In the genomic region with DNA sequence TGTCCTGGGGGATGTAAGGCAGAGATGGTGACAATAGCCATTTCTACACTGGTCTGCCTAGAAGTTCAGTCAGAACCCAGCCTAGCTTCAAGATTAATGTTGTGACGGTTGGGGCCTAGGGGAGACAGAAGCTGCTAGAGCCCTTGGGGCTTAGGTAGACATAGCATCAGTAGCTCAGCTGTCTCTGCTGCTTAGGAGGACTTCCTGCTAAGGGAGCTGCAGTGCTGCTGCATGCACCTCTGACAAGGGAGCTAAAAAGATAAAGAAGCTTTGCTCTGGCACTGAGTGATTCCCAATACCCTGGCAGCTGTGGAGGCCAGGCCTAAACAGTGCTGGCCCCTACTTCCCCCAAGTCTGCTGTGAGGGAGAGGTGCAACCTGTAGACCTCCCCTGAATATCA, we compare ENCODE assay signal across 25 cellular contexts.
DNase-seq lines count a peak whose midpoint lies in the region; ATAC-seq and TF ChIP-seq lines count a peak whose summit lies in the region.
"Had no signal": no experiment of that assay in that cellular context is flagged by ENCODE, and none has a peak within 500 bp of the region (broad histone marks: within the 10 kb centered on the region; RNA-seq: fewer than 3 reads in every experiment).

No MANE protein-coding gene starts in this region.

- H3K9ac ChIP-seq in SU-DHL-6 (ENCODE audit: low read length) = peak overlapping the region; percentile 16; the same call in 1 of the 2 replicates
- H3K9ac ChIP-seq: BLaER1, GM23248 had no signal

- peaks cover 12% of the 10 kb centered on the region; the same call in 1 of the 2 replicates for H3F3A ChIP-seq in SU-DHL-6 (ENCODE audit: insufficient read depth)

- H3K4me2 ChIP-seq in SU-DHL-6 (ENCODE audit: low read depth, low read length, poor library complexity, severe bottlenecking) = no peak overlapping the region
- H3K4me2 ChIP-seq: BLaER1 had no signal

- H3K27me3 ChIP-seq in SU-DHL-6 (ENCODE audit: low read length) = no peaks in the 10 kb centered on the region
- no peaks in the 10 kb centered on the region for H3K27me3 ChIP-seq in thymus (ENCODE audit: control insufficient read depth, insufficient read depth)
- H3K27me3 ChIP-seq: BLaER1, SJCRH30 had no signal

- H2AFZ ChIP-seq in SU-DHL-6 (ENCODE audit: low read depth, low read length, severe bottlenecking) = peak overlapping the region; percentile 41
- H2AFZ ChIP-seq: GM23248 had no signal

- no peaks in the 10 kb centered on the region for H3K9me3 ChIP-seq in SU-DHL-6 (ENCODE audit: insufficient read depth, low read length)
- no peaks in the 10 kb centered on the region for H3K9me3 ChIP-seq in thymus (ENCODE audit: control insufficient read depth)
- H3K9me3 ChIP-seq: BLaER1, SJCRH30 had no signal

- H3K36me3 ChIP-seq in SU-DHL-6 (ENCODE audit: low read length) (no peaks in the 10 kb centered on the region), thymus (ENCODE audit: control insufficient read depth, insufficient read depth) (no peaks in the 10 kb centered on the region)
- H3K36me3 ChIP-seq: BLaER1, SJCRH30 had no signal

- intact Hi-C loops in activated CD8-positive, alpha-beta T cell treated with anti-CD3 and anti-CD28 coated beads for 36 hours (cut with micrococcal nuclease) = no loop called here

- no peak for TF ChIP-seq CTCF in activated CD8-positive, alpha-beta T cell treated with anti-CD3 and anti-CD28 coated beads for 36 hours (IDR thresholded peaks at IDR 0.05)
- TF ChIP-seq CTCF in HFFc6 (IDR thresholded peaks at IDR 0.05) (no peak), SU-DHL-6 (IDR thresholded peaks at IDR 0.05; ENCODE audit: insufficient read depth, low read length, poor library complexity, severe bottlenecking) (no peak)

- H3K4me1 Mint-ChIP-seq in activated CD8-positive, alpha-beta T cell treated with anti-CD3 and anti-CD28 coated beads for 36 hours (ENCODE audit: low read depth) = peaks cover 16% of the 10 kb centered on the region
- H3K4me1 Mint-ChIP-seq in activated CD8-positive, alpha-beta T cell treated with anti-CD3 and anti-CD28 coated beads, Interleukin-2, amount 10 ng/mL, durations not matched to agents 7 days and 5 days (ENCODE audit: low read depth) = peaks cover 12% of the 10 kb centered on the region
- H3K4me1 Mint-ChIP-seq in HFFc6 (ENCODE audit: low read depth) = peaks cover 24% of the 10 kb centered on the region

- H3K4me3 Mint-ChIP-seq in activated CD8-positive, alpha-beta T cell treated with anti-CD3 and anti-CD28 coated beads for 36 hours = no peak overlapping the region
- no peak overlapping the region for H3K4me3 Mint-ChIP-seq in activated CD8-positive, alpha-beta T cell treated with anti-CD3 and anti-CD28 coated beads, Interleukin-2, amount 10 ng/mL, durations not matched to agents 7 days and 5 days
- no peak overlapping the region for H3K4me3 Mint-ChIP-seq in HFFc6
- H3K4me3 Mint-ChIP-seq: H9 had no signal

- H4K20me1 ChIP-seq in SU-DHL-6 (ENCODE audit: low read depth, low read length) = no peaks in the 10 kb centered on the region
- H4K20me1 ChIP-seq: BLaER1 had no signal

- H3K4me1 ChIP-seq in thymus (ENCODE audit: control insufficient read depth, insufficient read depth, low read length) = peaks cover 10% of the 10 kb centered on the region
- H3K4me1 ChIP-seq: SJCRH30 had no signal

- WGBS in thymus = 45% methylated on average over 1 of the region's 1 CpG

- POLR2A ChIA-PET in activated CD8-positive, alpha-beta T cell treated with anti-CD3 and anti-CD28 coated beads for 36 hours (lab: Charles Lee) = no interaction called here
- POLR2A ChIA-PET in activated CD8-positive, alpha-beta T cell treated with anti-CD3 and anti-CD28 coated beads, Interleukin-2, amount 10 ng/mL, durations not matched to agents 7 days and 5 days (lab: Charles Lee) = no interaction called here

- H3K36me3 Mint-ChIP-seq in activated CD8-positive, alpha-beta T cell treated with anti-CD3 and anti-CD28 coated beads for 36 hours (ENCODE audit: low read depth) = no peaks in the 10 kb centered on the region
- no peaks in the 10 kb centered on the region for H3K36me3 Mint-ChIP-seq in activated CD8-positive, alpha-beta T cell treated with anti-CD3 and anti-CD28 coated beads, Interleukin-2, amount 10 ng/mL, durations not matched to agents 7 days and 5 days (ENCODE audit: low read depth)
- no peaks in the 10 kb centered on the region for H3K36me3 Mint-ChIP-seq in HFFc6 (ENCODE audit: low read depth)
- H3K36me3 Mint-ChIP-seq: CD4-positive, alpha-beta memory T cell had no signal

- peak; percentile 3 for DNase-seq in activated CD8-positive, alpha-beta T cell treated with anti-CD3 and anti-CD28 coated beads for 36 hours
- no peak for DNase-seq in activated CD8-positive, alpha-beta T cell treated with anti-CD3 and anti-CD28 coated beads, Interleukin-2, amount 10 ng/mL, durations not matched to agents 7 days and 5 days
- DNase-seq in HFFc6 = no peak
- DNase-seq in stimulated activated CD4-positive, alpha-beta T cell treated with anti-CD3 and anti-CD28 coated beads, Interleukin-4, amount 100 ng/mL, for 24 hours = no peak
- no peak for DNase-seq in medulla oblongata (ENCODE audit: extremely low spot score)
- DNase-seq: CD4-positive, alpha-beta memory T cell; DMS153; EL; GM23248; H9; NCI-H1092; NCI-H1436; NCI-H1930; NCI-H226; NCI-H510A treated with DMSO at 0.1 percent for 48 hours; NCI-H748 treated with DMSO at 0.1 percent for 48 hours; OCI-M1; SJCRH30 had no signal

- no peaks in the 10 kb centered on the region for H3K9me3 Mint-ChIP-seq in activated CD8-positive, alpha-beta T cell treated with anti-CD3 and anti-CD28 coated beads for 36 hours
- no peaks in the 10 kb centered on the region for H3K9me3 Mint-ChIP-seq in activated CD8-positive, alpha-beta T cell treated with anti-CD3 and anti-CD28 coated beads, Interleukin-2, amount 10 ng/mL, durations not matched to agents 7 days and 5 days (ENCODE audit: insufficient read depth)
- H3K9me3 Mint-ChIP-seq in HFFc6 = no peaks in the 10 kb centered on the region
- H3K9me3 Mint-ChIP-seq: CD4-positive, alpha-beta memory T cell had no signal

- H3K79me2 ChIP-seq in SU-DHL-6 (ENCODE audit: insufficient read depth, low read length) = no peaks in the 10 kb centered on the region

- H3K27ac ChIP-seq in SU-DHL-6 (ENCODE audit: low read depth, low read length) = no peak overlapping the region
- peak overlapping the region; percentile 74 for H3K27ac ChIP-seq in thymus (ENCODE audit: low read depth)
- H3K27ac ChIP-seq: BLaER1, HL-60, SJCRH30 had no signal

- no peak for ATAC-seq in activated CD8-positive, alpha-beta T cell treated with anti-CD3 and anti-CD28 coated beads for 36 hours
- no peak for ATAC-seq in activated CD8-positive, alpha-beta T cell treated with anti-CD3 and anti-CD28 coated beads, Interleukin-2, amount 10 ng/mL, durations not matched to agents 7 days and 5 days
- no peak for ATAC-seq in GM21717 (IDR thresholded peaks at IDR 0.05; ENCODE audit: unreplicated experiment)
- ATAC-seq: HepG2, K562 had no signal

- CTCF ChIA-PET in activated CD8-positive, alpha-beta T cell treated with anti-CD3 and anti-CD28 coated beads for 36 hours (lab: Charles Lee) = interaction anchor here (0.6 to 1.0 kb wide), 3 partner anchors 10 to 31 kb away, joined by 3 to 5 read pairs (median 3); no protein-coding TSS in a partner anchor
- CTCF ChIA-PET in activated CD8-positive, alpha-beta T cell treated with anti-CD3 and anti-CD28 coated beads, Interleukin-2, amount 10 ng/mL, durations not matched to agents 7 days and 5 days (lab: Charles Lee) = interaction anchor here (0.9 kb wide), 1 partner anchor 10 kb away, joined by 3 read pairs; no protein-coding TSS in a partner anchor

- H3K4me3 ChIP-seq in SU-DHL-6 (ENCODE audit: insufficient read depth, low read length, poor library complexity, severe bottlenecking) = no peak overlapping the region
- H3K4me3 ChIP-seq in thymus (ENCODE audit: low read length) = no peak overlapping the region
- H3K4me3 ChIP-seq: BLaER1, GM23248, K562, SJCRH30 had no signal

- H3K27me3 Mint-ChIP-seq in activated CD8-positive, alpha-beta T cell treated with anti-CD3 and anti-CD28 coated beads for 36 hours = no peaks in the 10 kb centered on the region
- no peaks in the 10 kb centered on the region for H3K27me3 Mint-ChIP-seq in activated CD8-positive, alpha-beta T cell treated with anti-CD3 and anti-CD28 coated beads, Interleukin-2, amount 10 ng/mL, durations not matched to agents 7 days and 5 days (ENCODE audit: low read depth)
- H3K27me3 Mint-ChIP-seq in HFFc6 (ENCODE audit: insufficient read depth) = no peaks in the 10 kb centered on the region
- H3K27me3 Mint-ChIP-seq: CD4-positive, alpha-beta memory T cell had no signal

- no peaks in the 10 kb centered on the region for H3K9me2 ChIP-seq in SU-DHL-6 (replicated peaks; ENCODE audit: insufficient read depth, low read length)

- no peak overlapping the region for H3K27ac Mint-ChIP-seq in activated CD8-positive, alpha-beta T cell treated with anti-CD3 and anti-CD28 coated beads for 36 hours
- no peak overlapping the region for H3K27ac Mint-ChIP-seq in activated CD8-positive, alpha-beta T cell treated with anti-CD3 and anti-CD28 coated beads, Interleukin-2, amount 10 ng/mL, durations not matched to agents 7 days and 5 days
- peak overlapping the region; percentile 24; the same call in 1 of the 2 replicates for H3K27ac Mint-ChIP-seq in HFFc6
- H3K27ac Mint-ChIP-seq: H9 had no signal
